ENCODE assay signal across 26 cellular contexts in genomic region chr2:23402205-23402740, GRCh38. TPM values are rescaled to one million over a fixed set of nuclear protein-coding genes. Genes with fewer than 3 reads are reported as not detected.
DNase-seq lines count a peak whose midpoint lies in the region; ATAC-seq, FAIRE-seq and TF ChIP-seq lines count a peak whose summit lies in the region.
"Had no signal": no experiment of that assay in that cellular context is flagged by ENCODE, and none has a peak within 500 bp of the region (broad histone marks: within the 10 kb centered on the region; RNA-seq: fewer than 3 reads in every experiment).

No MANE protein-coding gene starts in this region.

- TF ChIP-seq CTCF in RWPE1 (conservative IDR thresholded peaks at IDR 0.05; ENCODE audit: low read depth) (no peak), keratinocyte (optimal IDR thresholded peaks at IDR 0.05 in 1 of 3, IDR thresholded peaks at IDR 0.05 in 1 of 3, conservative IDR thresholded peaks at IDR 0.05 in 1 of 3; ENCODE audit: extremely low read depth in 1 of 3, insufficient read depth in 2 of 3, low read length in 3 of 3) (no peak), pancreas (IDR thresholded peaks at IDR 0.05) (no peak)

- dilution Hi-C loops in keratinocyte (cut with MboI; ENCODE audit: extremely low pct_ligation_motif_present, low sequenced_read_pairs), result no loop called here

- H3K4me1 ChIP-seq in keratinocyte (ENCODE audit: control insufficient read depth, extremely low read depth, insufficient read depth, low read length), result peaks cover 39% of the 10 kb centered on the region
- no peaks in the 10 kb centered on the region for H3K4me1 ChIP-seq in pancreas

- no peaks in the 10 kb centered on the region for H4K20me1 ChIP-seq in keratinocyte (ENCODE audit: control insufficient read depth, extremely low read depth, insufficient read depth, low read length)

- no peak for ATAC-seq in activated CD8-positive, alpha-beta memory T cell treated with anti-CD3 and anti-CD28 coated beads, Interleukin-2, amount 10 ng/mL, durations not matched to agents 7 days and 5 days
- ATAC-seq in pancreas, result peak in 3 of 4 donors; percentile 6 to 54 (median 44)
- ATAC-seq: GM12878, Right ventricle myocardium inferior had no signal

- no peak overlapping the region for H3K4me3 Mint-ChIP-seq in activated CD8-positive, alpha-beta memory T cell treated with anti-CD3 and anti-CD28 coated beads, Interleukin-2, amount 10 ng/mL, durations not matched to agents 7 days and 5 days
- H3K4me3 Mint-ChIP-seq: CD4-positive, alpha-beta T cell; H9 had no signal

- no peaks in the 10 kb centered on the region for H3K36me3 Mint-ChIP-seq in activated CD8-positive, alpha-beta memory T cell treated with anti-CD3 and anti-CD28 coated beads, Interleukin-2, amount 10 ng/mL, durations not matched to agents 7 days and 5 days

- DNase-seq in activated CD8-positive, alpha-beta memory T cell treated with anti-CD3 and anti-CD28 coated beads, Interleukin-2, amount 50 U/mL, for 48 hours, result peak; percentile 18
- no peak for DNase-seq in activated CD8-positive, alpha-beta memory T cell treated with anti-CD3 and anti-CD28 coated beads, Interleukin-2, amount 10 ng/mL, durations not matched to agents 7 days and 5 days
- no peak for DNase-seq in RWPE1 (ENCODE audit: low spot score)
- DNase-seq in keratinocyte (ENCODE audit: low read depth, low spot score), result no peak
- no peak for DNase-seq in pancreas
- no peak for DNase-seq in ACHN
- no peak for DNase-seq in COR-L47 (lab: John Stamatoyannopoulos, UW)
- DNase-seq in NCI-H1436 treated with DMSO at 0.1 percent for 48 hours (lab: John Stamatoyannopoulos, UW), result no peak
- DNase-seq: 8988T; BE2C; CD4-positive, alpha-beta T cell; DMS153; EL; H9; IMR-90; Karpas-422; MM.1S; NCI-H1105; NCI-H1694 treated with DMSO at 0.1 percent for 48 hours; NCI-H2227 treated with DMSO at 0.1 percent for 48 hours; NCI-H526; NK-92 treated with Interleukin-12 subunit alpha and Interleukin-12 subunit beta, amount 100 ng/mL, for 24 hours had no signal

- H3K36me3 ChIP-seq in keratinocyte (ENCODE audit: control insufficient read depth in 2 of 2, extremely low read depth in 1 of 2, insufficient read depth in 2 of 2, low read length in 2 of 2) (no peaks in the 10 kb centered on the region), pancreas (no peaks in the 10 kb centered on the region)
- H3K36me3 ChIP-seq: BE2C, Peyer's patch had no signal

- H3K27me3 ChIP-seq in keratinocyte (ENCODE audit: control insufficient read depth, extremely low read depth, insufficient read depth, low read length) (no peaks in the 10 kb centered on the region), pancreas (no peaks in the 10 kb centered on the region)
- H3K27me3 ChIP-seq: BE2C, Peyer's patch had no signal

- in situ Hi-C loops in ACHN (cut with HindIII; ENCODE audit: low pct_ligation_motif_present, low pct_unique_long_range_greater_than_20kb, low sequenced_read_pairs), result no loop called here

- no peak overlapping the region for H3K27ac Mint-ChIP-seq in activated CD8-positive, alpha-beta memory T cell treated with anti-CD3 and anti-CD28 coated beads, Interleukin-2, amount 10 ng/mL, durations not matched to agents 7 days and 5 days
- H3K27ac Mint-ChIP-seq: CD4-positive, alpha-beta T cell had no signal

- FAIRE-seq in keratinocyte (lab: Jason Lieb, UNC) (no peak), pancreas (lab: Jason Lieb, UNC) (no peak)
- FAIRE-seq: GM12878 had no signal

- POLR2A ChIA-PET in RWPE1 (lab: Yijun Ruan, JAX; ENCODE audit: low non-redundant PET), result no interaction called here

- intact Hi-C loops in pancreas (cut with DNase I), result no loop called here

- peaks cover 3% of the 10 kb centered on the region for H3K4me1 Mint-ChIP-seq in activated CD8-positive, alpha-beta memory T cell treated with anti-CD3 and anti-CD28 coated beads, Interleukin-2, amount 10 ng/mL, durations not matched to agents 7 days and 5 days

- no peaks in the 10 kb centered on the region for H3K9me3 ChIP-seq in keratinocyte (ENCODE audit: control insufficient read depth, low read depth, low read length)
- H3K9me3 ChIP-seq in pancreas, result no peaks in the 10 kb centered on the region
- H3K9me3 ChIP-seq: BE2C, Peyer's patch had no signal

- 0 out of 2 replicates have a peak overlapping the region, but pooled peaks have one; percentile 11 for H3K27ac ChIP-seq in RWPE1
- peak overlapping the region; percentile 83 for H3K27ac ChIP-seq in keratinocyte (ENCODE audit: control insufficient read depth, insufficient read depth, low read length)
- H3K27ac ChIP-seq in pancreas, result no peak overlapping the region
- H3K27ac ChIP-seq: HL-60, Peyer's patch had no signal

- H3K4me3 ChIP-seq in keratinocyte (ENCODE audit: control insufficient read depth in 2 of 3, extremely low read depth in 1 of 3, insufficient read depth in 2 of 3, low read depth in 1 of 3, low read length in 3 of 3) (peak overlapping the region in 1 of 3 experiments; percentile 4), pancreas (no peak overlapping the region)
- H3K4me3 ChIP-seq: GM12878, Peyer's patch had no signal

- peaks cover 3% of the 10 kb centered on the region for H3K9me1 ChIP-seq in keratinocyte (ENCODE audit: control insufficient read depth, extremely low read depth, insufficient read depth, low read length)

- H3K9me3 Mint-ChIP-seq in activated CD8-positive, alpha-beta memory T cell treated with anti-CD3 and anti-CD28 coated beads, Interleukin-2, amount 10 ng/mL, durations not matched to agents 7 days and 5 days (ENCODE audit: low read depth), result no peaks in the 10 kb centered on the region
- H3K9me3 Mint-ChIP-seq: CD4-positive, alpha-beta T cell; H9 had no signal

- H3K9ac ChIP-seq in keratinocyte (ENCODE audit: control insufficient read depth, extremely low read depth, insufficient read depth, low read length), result peak overlapping the region; percentile 70

- H3K79me2 ChIP-seq in keratinocyte (ENCODE audit: control insufficient read depth, insufficient read depth, low read length), result peaks cover 16% of the 10 kb centered on the region

- CTCF ChIA-PET in activated CD8-positive, alpha-beta memory T cell treated with anti-CD3 and anti-CD28 coated beads, Interleukin-2, amount 10 ng/mL, durations not matched to agents 7 days and 5 days (lab: Charles Lee), result no interaction called here
- CTCF ChIA-PET in RWPE1 (lab: Yijun Ruan, JAX), result no interaction called here

- H2AFZ ChIP-seq in keratinocyte (ENCODE audit: control insufficient read depth, low read length), result peak overlapping the region; percentile 20

- peaks cover 7% of the 10 kb centered on the region for H3K27me3 Mint-ChIP-seq in activated CD8-positive, alpha-beta memory T cell treated with anti-CD3 and anti-CD28 coated beads, Interleukin-2, amount 10 ng/mL, durations not matched to agents 7 days and 5 days
- H3K27me3 Mint-ChIP-seq: CD4-positive, alpha-beta T cell had no signal

- 24 to 26% methylated on average over 6 of the region's 6 CpGs for WGBS in pancreas, 2 donors

- peak overlapping the region; percentile 80 for H3K4me2 ChIP-seq in keratinocyte (ENCODE audit: control insufficient read depth, extremely low read depth, insufficient read depth, low read depth, low read length)

RNA-seq across cellular contexts. Expression of gene KLHL29, which starts 17.3 kb away (rescaled TPM):
- total RNA-seq in activated CD8-positive, alpha-beta memory T cell treated with anti-CD3 and anti-CD28 coated beads, Interleukin-2, amount 10 ng/mL, durations not matched to agents 7 days and 5 days, result under 1 TPM; 0.09 to 0.12 TPM
- 4.7 to 6.4 TPM (median 5.5 TPM) in 3 replicates for polyA plus RNA-seq in keratinocyte
- 3.5 TPM for polyA plus RNA-seq in keratinocyte (2011; ENCODE audit: low read depth)
- polyA plus RNA-seq in keratinocyte (2011; cell fraction: cytosol; rRNA removed), result 4.8 and 6.4 TPM in 2 replicates
- polyA plus RNA-seq in keratinocyte (2011; cell fraction: nucleus; rRNA removed), result 18.9 and 23.7 TPM in 2 replicates
- polyA plus RNA-seq in keratinocyte (2012; ENCODE audit: low replicate concordance), result 7.6 and 7.7 TPM in 2 replicates
- polyA minus RNA-seq in keratinocyte, result 4.6 to 9.8 TPM (median 8.6 TPM) in 3 replicates
- polyA minus RNA-seq in keratinocyte (2011; cell fraction: cytosol; rRNA and poly(A)+ RNA removed), result 5.6 TPM
- polyA minus RNA-seq in keratinocyte (2011; cell fraction: nucleus; rRNA and poly(A)+ RNA removed), result 11.4 and 14.5 TPM in 2 replicates
- 1 to 10 TPM in 4 of 6 donors, under 1 TPM in 2; 0.91 to 3.7 (median 1.7) TPM for total RNA-seq in pancreas
- 1 to 10 TPM; 4.1 to 6.6 TPM for polyA plus RNA-seq in pancreas

Comparison
In these comparisons a context has a peak if more than half of its experiments do, and no peak if none do; other contexts are left out.
1. H3K27ac ChIP-seq: peak in RWPE1 (single experiment) and keratinocyte (single experiment); none in pancreas (0 of 4).